17 cellular contexts compared by ENCODE assay signal in the genomic region with DNA sequence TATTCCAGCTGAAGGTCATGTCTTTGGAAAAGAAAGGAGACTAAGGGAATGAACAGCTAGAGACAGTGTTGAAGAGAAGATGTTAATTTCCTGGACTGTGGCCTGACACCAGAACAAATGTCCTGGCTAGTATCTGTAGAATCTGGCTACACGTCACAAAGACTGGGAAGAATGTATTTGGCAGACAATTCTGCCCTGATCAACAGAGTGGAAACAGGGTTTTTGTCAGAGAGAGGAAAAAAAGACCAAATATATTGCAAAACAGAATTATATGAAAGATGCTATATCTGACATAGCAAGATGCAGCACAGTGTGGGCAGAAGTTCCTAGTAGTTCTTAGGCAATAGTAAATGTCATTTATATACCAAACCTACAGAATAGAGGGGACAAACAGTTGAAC. TPM values are rescaled to one million over a fixed set of nuclear protein-coding genes. Genes with fewer than 3 reads are reported as not detected.
A peak's percentile ranks its signal among the peaks of the same experiment; 100 is the strongest.
DNase-seq lines count a peak whose midpoint lies in the region; ATAC-seq, FAIRE-seq and TF ChIP-seq lines count a peak whose summit lies in the region.
"Had no signal": no experiment of that assay in that cellular context is flagged by ENCODE, and none has a peak within 500 bp of the region (broad histone marks: within the 10 kb centered on the region; RNA-seq: fewer than 3 reads in every experiment).

No MANE protein-coding gene starts in this region.

- H3K9me3 ChIP-seq in body of pancreas (no peaks in the 10 kb centered on the region), OCI-LY7 (ENCODE audit: low read length) (no peaks in the 10 kb centered on the region)
- H3K9me3 ChIP-seq: BE2C had no signal

- H3K27ac ChIP-seq in body of pancreas, result no peak overlapping the region
- H3K27ac ChIP-seq in OCI-LY7 (ENCODE audit: low read depth, low read length, poor library complexity, severe bottlenecking), result no peak overlapping the region

- H3K4me2 ChIP-seq in OCI-LY7 (ENCODE audit: low read length), result no peak overlapping the region

- POLR2A ChIA-PET in OCI-LY7 (lab: Charles Lee), result no interaction called here

- H3K36me3 ChIP-seq in body of pancreas (replicated peaks in 1 of 2; ENCODE audit: insufficient read depth in 1 of 2, low read depth in 2 of 2) (no peaks in the 10 kb centered on the region), OCI-LY7 (ENCODE audit: insufficient read depth, low read length) (no peaks in the 10 kb centered on the region)
- H3K36me3 ChIP-seq: BE2C had no signal

- H3K4me1 ChIP-seq in body of pancreas (no peaks in the 10 kb centered on the region), OCI-LY7 (ENCODE audit: insufficient read depth, low read length, poor library complexity, severe bottlenecking) (no peaks in the 10 kb centered on the region)
- H3K4me1 ChIP-seq: BE2C had no signal

- H3K79me2 ChIP-seq in OCI-LY7 (ENCODE audit: insufficient read depth, low read depth, low read length), result no peaks in the 10 kb centered on the region

- peak; percentile 15 for ATAC-seq in body of pancreas

- intact Hi-C loops in body of pancreas (cut with DNase I) (no loop called here), OCI-LY7 (cut with micrococcal nuclease; ENCODE audit: unreplicated experiment) (no loop called here)

- FAIRE-seq in frontal cortex (lab: Jason Lieb, UNC), result no peak
- FAIRE-seq: D721Med, G401.6, H1, HTR-8/SVneo had no signal

- 55 to 82% methylated on average over 1 of the region's 1 CpG for WGBS in body of pancreas, 2 donors

- TF ChIP-seq CTCF in AG10803 (conservative IDR thresholded peaks at IDR 0.05; ENCODE audit: low read length) (no peak), body of pancreas (IDR thresholded peaks at IDR 0.05) (no peak), fibroblast of the aortic adventitia (IDR thresholded peaks at IDR 0.05; ENCODE audit: insufficient read depth, low read length) (no peak), OCI-LY7 (conservative IDR thresholded peaks at IDR 0.05; ENCODE audit: low read length) (no peak)

- no peaks in the 10 kb centered on the region for H3K27me3 ChIP-seq in body of pancreas

- H2AFZ ChIP-seq in OCI-LY7 (ENCODE audit: low read length), result no peak overlapping the region

- H3K4me3 ChIP-seq in AG10803 (ENCODE audit: low read length) (no peak overlapping the region), body of pancreas (no peak overlapping the region), fibroblast of the aortic adventitia (ENCODE audit: low read depth, low read length) (no peak overlapping the region), OCI-LY7 (ENCODE audit: low read depth, low read length, poor library complexity, severe bottlenecking) (no peak overlapping the region)

- no TSS peak for BruUV-seq in OCI-LY7 (replicated peaks; lab: Mats Ljungman, UMichigan)

- H4K20me1 ChIP-seq in OCI-LY7 (ENCODE audit: insufficient read depth, low read length), result no peaks in the 10 kb centered on the region

- no peak for TF ChIP-seq POLR2A in body of pancreas (IDR thresholded peaks at IDR 0.05)

- H3K9me2 ChIP-seq in OCI-LY7 (ENCODE audit: insufficient read depth, low read length), result no peaks in the 10 kb centered on the region

- DNase-seq in AG10803 (ENCODE audit: low read depth), result peak; percentile 59
- DNase-seq in GM03348 (ENCODE audit: low spot score), result peak; percentile 11
- DNase-seq in body of pancreas, result peak in 1 of 4 donors; percentile 8
- DNase-seq in fibroblast of the aortic adventitia (ENCODE audit: low read depth), result peak; percentile 50
- DNase-seq in frontal cortex (ENCODE audit: low spot score in 2 of 2), result no peak
- no peak for DNase-seq in OCI-LY7 (ENCODE audit: low spot score)
- no peak for DNase-seq in effector CD8-positive, alpha-beta T cell (lab: John Stamatoyannopoulos, UW)
- DNase-seq: BE2C; C1 segment of cervical spinal cord; CD4-positive, CD25-positive, alpha-beta regulatory T cell; CD8-positive, alpha-beta memory T cell; COR-L47; H9 had no signal

- CTCF ChIA-PET in OCI-LY7 (lab: Charles Lee; ENCODE audit: unreplicated experiment), result no interaction called here

RNA-seq across cellular contexts. Expression of a gene that starts 17.0 kb away (rescaled TPM):
- total RNA-seq in body of pancreas (under 1 TPM; 0.26 to 0.33 TPM), fibroblast of the aortic adventitia (ENCODE audit: low replicate concordance) (not detected in 2 replicates), frontal cortex (2.4 TPM), OCI-LY7 (2022) (0.67 and 0.72 TPM in 2 replicates)
- not detected in 2 replicates for total RNA-seq in OCI-LY7 (2014; rRNA removed; shearing (Covaris generic))
- total RNA-seq: CD4-positive, CD25-positive, alpha-beta regulatory T cell; CD8-positive, alpha-beta memory T cell; H1; H9 had no signal

Comparison
In these comparisons a context has a peak if more than half of its experiments do, and no peak if none do; other contexts are left out.
1. DNase-seq: peak in AG10803 (single experiment), GM03348 (single experiment) and fibroblast of the aortic adventitia (single experiment); none in frontal cortex (0 of 2), OCI-LY7 (single experiment) and effector CD8-positive, alpha-beta T cell (single experiment).